Comparison of ENCODE assay signal across 19 cellular contexts in the genomic region with DNA sequence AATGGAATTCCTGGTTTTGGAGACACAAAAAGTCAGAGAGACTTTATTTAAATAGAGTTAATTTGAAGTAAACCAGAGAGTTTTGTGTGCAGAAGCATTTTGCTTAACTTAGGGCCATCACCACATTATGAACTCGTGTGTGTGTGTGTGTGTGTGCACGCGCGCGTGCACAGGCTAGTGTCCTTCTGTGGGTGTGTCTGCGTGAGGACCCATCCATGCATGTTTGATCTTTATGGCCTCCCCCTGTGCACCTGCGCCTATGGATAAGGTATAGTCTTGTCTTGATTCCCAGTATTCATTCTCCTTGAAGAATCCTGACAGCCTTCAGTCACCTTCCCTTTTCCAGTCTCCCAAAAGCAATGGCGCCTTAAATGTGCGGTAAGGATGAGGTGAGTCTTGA.
"Had no signal": no experiment of that assay in that cellular context is flagged by ENCODE, and none has a peak within 500 bp of the region (broad histone marks: within the 10 kb centered on the region; RNA-seq: fewer than 3 reads in every experiment).

No MANE protein-coding gene starts in this region.

- H3K36me3 ChIP-seq: heart right ventricle, spleen, thoracic aorta, vagina had no signal

- ATAC-seq: activated CD4-positive, alpha-beta T cell treated with anti-CD3 and anti-CD28 coated beads for 36 hours; WTC11 had no signal

- H3K9me3 Mint-ChIP-seq: activated naive CD4-positive, alpha-beta T cell treated with anti-CD3 and anti-CD28 coated beads, Interleukin-2, amount 10 ng/mL, durations not matched to agents 7 days and 5 days; activated T-cell treated with anti-CD3 and anti-CD28 coated beads, Interleukin-2, amount 50 U/mL, for 24 hours; type B pancreatic cell had no signal

- DNase-seq: activated CD4-positive, alpha-beta T cell treated with anti-CD3 and anti-CD28 coated beads for 36 hours; activated CD4-positive, alpha-beta T cell treated with anti-CD3 and anti-CD28 coated beads, Interleukin-2, amount 50 U/mL, for 4 hours; activated CD8-positive, alpha-beta memory T cell treated with anti-CD3 and anti-CD28 coated beads for 24 hours; activated CD8-positive, alpha-beta memory T cell treated with anti-CD3 and anti-CD28 coated beads, Interleukin-2, amount 50 U/mL, for 4 hours; activated effector memory CD4-positive, alpha-beta T cell treated with anti-CD3 and anti-CD28 coated beads, Interleukin-2, amount 50 U/mL, for 16 hours; activated naive CD4-positive, alpha-beta T cell treated with anti-CD3 and anti-CD28 coated beads, Interleukin-2, amount 10 ng/mL, durations not matched to agents 7 days and 5 days; activated T-cell treated with anti-CD3 and anti-CD28 coated beads, Interleukin-2, amount 50 U/mL, for 24 hours; amygdala; foreskin fibroblast; heart right ventricle; occipital lobe; stimulated activated CD4-positive, alpha-beta T cell treated with anti-CD3 and anti-CD28 coated beads, Interleukin-4, amount 100 ng/mL, for 1 hour; stimulated activated naive CD4-positive, alpha-beta T cell treated with Interleukin-2 at 50 U/mL for 16 hours; T1000 had no signal

- H3K4me3 Mint-ChIP-seq: activated CD4-positive, alpha-beta T cell treated with anti-CD3 and anti-CD28 coated beads for 36 hours; activated naive CD4-positive, alpha-beta T cell treated with anti-CD3 and anti-CD28 coated beads, Interleukin-2, amount 10 ng/mL, durations not matched to agents 7 days and 5 days; activated T-cell treated with anti-CD3 and anti-CD28 coated beads, Interleukin-2, amount 50 U/mL, for 24 hours; type B pancreatic cell; WTC11 had no signal

- H3K27me3 ChIP-seq: vagina had no signal

- H3K4me1 Mint-ChIP-seq: WTC11 had no signal

- H3K9me3 ChIP-seq: heart right ventricle, spleen, thoracic aorta, vagina had no signal

- H3K27ac Mint-ChIP-seq: activated CD4-positive, alpha-beta T cell treated with anti-CD3 and anti-CD28 coated beads for 36 hours; activated naive CD4-positive, alpha-beta T cell treated with anti-CD3 and anti-CD28 coated beads, Interleukin-2, amount 10 ng/mL, durations not matched to agents 7 days and 5 days; activated T-cell treated with anti-CD3 and anti-CD28 coated beads, Interleukin-2, amount 50 U/mL, for 24 hours; type B pancreatic cell; WTC11 had no signal

- H3K27ac ChIP-seq: heart right ventricle, spleen, thoracic aorta, vagina had no signal

- H3K4me3 ChIP-seq: heart right ventricle, spleen, thoracic aorta, vagina had no signal

- H3K36me3 Mint-ChIP-seq: activated naive CD4-positive, alpha-beta T cell treated with anti-CD3 and anti-CD28 coated beads, Interleukin-2, amount 10 ng/mL, durations not matched to agents 7 days and 5 days; type B pancreatic cell had no signal
